In genomic region chr1:101198842-101199636, GRCh38 we compare ENCODE assay signal across 10 cellular contexts. TPM values are rescaled to one million over a fixed set of nuclear protein-coding genes. Genes with fewer than 3 reads are reported as not detected.
DNase-seq lines count a peak whose midpoint lies in the region; ATAC-seq, FAIRE-seq and TF ChIP-seq lines count a peak whose summit lies in the region.
"Had no signal": no experiment of that assay in that cellular context is flagged by ENCODE, and none has a peak within 500 bp of the region (broad histone marks: within the 10 kb centered on the region; RNA-seq: fewer than 3 reads in every experiment).

No MANE protein-coding gene starts in this region.

- DNase-seq in GM12891 (ENCODE audit: insufficient read length, low spot score), result no peak
- DNase-seq in activated T-cell treated with anti-CD3 and anti-CD28 coated beads, Interleukin-2, amount 50 U/mL, for 24 hours, result no peak
- DNase-seq in NCI-H345 (lab: John Stamatoyannopoulos, UW), result no peak
- no peak for DNase-seq in immature natural killer cell
- DNase-seq in chondrocyte (ENCODE audit: low spot score), result no peak
- DNase-seq in H9, result no peak
- DNase-seq: MG63, mucosa of descending colon had no signal

- no peaks in the 10 kb centered on the region for H3K27me3 Mint-ChIP-seq in activated T-cell treated with anti-CD3 and anti-CD28 coated beads, Interleukin-2, amount 50 U/mL, for 24 hours
- H3K27me3 Mint-ChIP-seq in immature natural killer cell (ENCODE audit: low read depth in 3 of 3) (peaks cover 0 to 3% (median 2%) of the 10 kb centered on the region in 3 donors), chondrocyte (ENCODE audit: low read depth) (peaks cover 2% of the 10 kb centered on the region), H9 (ENCODE audit: low read depth) (no peaks in the 10 kb centered on the region)

- H4K20me1 ChIP-seq in H9 (ENCODE audit: control insufficient read depth, insufficient read depth, insufficient read length), result no peaks in the 10 kb centered on the region

- H2AFZ ChIP-seq in H9 (ENCODE audit: low read length), result no peak overlapping the region

- H3K18ac ChIP-seq in H9 (ENCODE audit: insufficient read length, low read depth, low read length), result no peak overlapping the region

- no peak overlapping the region for H4K91ac ChIP-seq in H9 (ENCODE audit: insufficient read length, low read depth, low read length)

- H3K79me2 ChIP-seq in H9 (ENCODE audit: insufficient read depth, low read length), result no peaks in the 10 kb centered on the region

- no peak overlapping the region for H2BK5ac ChIP-seq in H9 (ENCODE audit: insufficient read length, low read length)

- no peak overlapping the region for H3K4ac ChIP-seq in H9 (ENCODE audit: low read depth, low read length)

- WGBS in H9 (ENCODE audit: extremely low coverage, insufficient read length, low lambda C conversion rate), result no CpG with 5 or more reads among the region's 8 CpGs

- H2BK120ac ChIP-seq in H9 (ENCODE audit: low read depth, low read length, poor library complexity, severe bottlenecking), result no peak overlapping the region

- H3K4me1 Mint-ChIP-seq in activated T-cell treated with anti-CD3 and anti-CD28 coated beads, Interleukin-2, amount 50 U/mL, for 24 hours (ENCODE audit: low read depth), result peaks cover 31% of the 10 kb centered on the region
- no peaks in the 10 kb centered on the region for H3K4me1 Mint-ChIP-seq in immature natural killer cell
- H3K4me1 Mint-ChIP-seq in chondrocyte (ENCODE audit: low read depth), result peaks cover 5% of the 10 kb centered on the region
- H3K4me1 Mint-ChIP-seq in H9, result peaks cover 3 to 5% of the 10 kb centered on the region in 2 experiments

- no peaks in the 10 kb centered on the region for H3K27me3 ChIP-seq in H9 (ENCODE audit: insufficient read depth, low read length)
- H3K27me3 ChIP-seq: MG63 had no signal

- H3K27ac Mint-ChIP-seq in activated T-cell treated with anti-CD3 and anti-CD28 coated beads, Interleukin-2, amount 50 U/mL, for 24 hours, result peak overlapping the region; percentile 96
- H3K27ac Mint-ChIP-seq in immature natural killer cell (no peak overlapping the region), chondrocyte (ENCODE audit: unreplicated experiment) (no peak overlapping the region), H9 (no peak overlapping the region)

- no peak for TF ChIP-seq POLR2A in GM12891 (IDR thresholded peaks at IDR 0.05; ENCODE audit: low read depth, low read length)

- H3K23ac ChIP-seq in H9 (ENCODE audit: insufficient read length, low read depth, low read length), result no peak overlapping the region

- H3K9ac ChIP-seq in H9 (ENCODE audit: extremely low read depth, insufficient read length, low read length), result no peak overlapping the region

- H2AK5ac ChIP-seq in H9 (ENCODE audit: insufficient read length, low read length), result no peak overlapping the region

- H3K27ac ChIP-seq in H9 (ENCODE audit: insufficient read length, low read depth, low read length), result no peak overlapping the region

- no peaks in the 10 kb centered on the region for H3K9me3 ChIP-seq in H9 (ENCODE audit: control insufficient read depth, low read depth, low read length)
- H3K9me3 ChIP-seq: MG63, mucosa of descending colon had no signal

- H3K56ac ChIP-seq in H9 (ENCODE audit: insufficient read length, low read depth, low read length), result no peak overlapping the region

- H2BK20ac ChIP-seq in H9 (ENCODE audit: low read depth, low read length, poor library complexity, severe bottlenecking), result no peak overlapping the region

- no peaks in the 10 kb centered on the region for H3K23me2 ChIP-seq in H9 (ENCODE audit: insufficient read length, low read depth, low read length, poor library complexity, severe bottlenecking)

- no peaks in the 10 kb centered on the region for H3K36me3 Mint-ChIP-seq in activated T-cell treated with anti-CD3 and anti-CD28 coated beads, Interleukin-2, amount 50 U/mL, for 24 hours (ENCODE audit: low read depth)
- H3K36me3 Mint-ChIP-seq in immature natural killer cell, result peaks cover 0 to 11% (median 0%) of the 10 kb centered on the region in 3 donors
- no peaks in the 10 kb centered on the region for H3K36me3 Mint-ChIP-seq in chondrocyte (ENCODE audit: low read depth)
- H3K36me3 Mint-ChIP-seq in H9 (ENCODE audit: insufficient read depth in 1 of 3, low read depth in 3 of 3), result no peaks in the 10 kb centered on the region

- H3K14ac ChIP-seq in H9 (ENCODE audit: insufficient read depth, low read length), result no peak overlapping the region

- peak overlapping the region; percentile 52 for H3K4me3 Mint-ChIP-seq in activated T-cell treated with anti-CD3 and anti-CD28 coated beads, Interleukin-2, amount 50 U/mL, for 24 hours
- H3K4me3 Mint-ChIP-seq in immature natural killer cell, result no peak overlapping the region
- H3K4me3 Mint-ChIP-seq in chondrocyte (ENCODE audit: unreplicated experiment), result no peak overlapping the region
- no peak overlapping the region for H3K4me3 Mint-ChIP-seq in H9

- ATAC-seq in GM19397 (IDR thresholded peaks at IDR 0.05; ENCODE audit: unreplicated experiment) (peak; percentile 94), HG03064 (IDR thresholded peaks at IDR 0.05; ENCODE audit: low read depth, unreplicated experiment) (peak; percentile 96)
- ATAC-seq: mucosa of descending colon had no signal

- no peak for TF ChIP-seq CTCF in chondrocyte (IDR thresholded peaks at IDR 0.05)
- TF ChIP-seq CTCF in H9 (conservative IDR thresholded peaks at IDR 0.05), result no peak

- H3K79me1 ChIP-seq in H9 (ENCODE audit: insufficient read depth, low read depth, low read length, poor library complexity, severe bottlenecking), result no peaks in the 10 kb centered on the region

- no peak overlapping the region for H4K5ac ChIP-seq in H9 (ENCODE audit: insufficient read length, low read depth, low read length)

- no peak overlapping the region for H3T11ph ChIP-seq in H9 (ENCODE audit: low read length)

- no peak overlapping the region for H2BK15ac ChIP-seq in H9 (ENCODE audit: low read depth, low read length)

- H2BK12ac ChIP-seq in H9 (ENCODE audit: insufficient read length, low read depth, low read length), result no peak overlapping the region

- no peak overlapping the region for H4K8ac ChIP-seq in H9 (replicated peaks; ENCODE audit: insufficient read length, low read depth, low read length)

- peaks cover 4% of the 10 kb centered on the region; the same call in 1 of the 2 replicates for H3K4me1 ChIP-seq in H9 (ENCODE audit: insufficient read depth, low read length)

- no peak overlapping the region for H3K4me2 ChIP-seq in H9 (ENCODE audit: insufficient read depth, insufficient read length, low read length)

- no peaks in the 10 kb centered on the region for H3K9me3 Mint-ChIP-seq in activated T-cell treated with anti-CD3 and anti-CD28 coated beads, Interleukin-2, amount 50 U/mL, for 24 hours
- H3K9me3 Mint-ChIP-seq in immature natural killer cell (peaks cover 0 to 2% (median 0%) of the 10 kb centered on the region in 6 donors), chondrocyte (ENCODE audit: low read depth) (no peaks in the 10 kb centered on the region), H9 (no peaks in the 10 kb centered on the region)

- peak; percentile 71 for FAIRE-seq in GM12891 (lab: Jason Lieb, UNC)

TF ChIP-seq in GM12891, 5 proteins besides CTCF, POLR2A, EP300 and RAD21:
- TF ChIP-seq SPI1 (IDR thresholded peaks at IDR 0.05; ENCODE audit: low read depth, low read length), result peak; percentile 67
- no peak for TF ChIP-seq TAF1 (IDR thresholded peaks at IDR 0.05; ENCODE audit: low read depth, low read length)
- TF ChIP-seq PAX5 (IDR thresholded peaks at IDR 0.05; ENCODE audit: insufficient read depth, low read length, severe bottlenecking), result peak; percentile 75
- TF ChIP-seq POU2F2 (IDR thresholded peaks at IDR 0.05; ENCODE audit: low read depth, low read length), result peak; percentile 75

RNA-seq across cellular contexts. Expression of gene S1PR1, which starts 37.8 kb away (rescaled TPM):
- polyA plus RNA-seq in GM12891 (2012; ENCODE audit: low read depth, missing spikeins), result 11.5 TPM
- polyA plus RNA-seq in immature natural killer cell, result 100 to 1,000 TPM in 2 of 3 donors, 10 to 100 TPM in 1; 99.8 to 142 (median 126) TPM
- 0.15 to 0.40 TPM (median 0.17 TPM) in 3 replicates for total RNA-seq in chondrocyte
- total RNA-seq in H9 (2021), result 0.24 and 0.26 TPM in 2 replicates
